In the genomic region with DNA sequence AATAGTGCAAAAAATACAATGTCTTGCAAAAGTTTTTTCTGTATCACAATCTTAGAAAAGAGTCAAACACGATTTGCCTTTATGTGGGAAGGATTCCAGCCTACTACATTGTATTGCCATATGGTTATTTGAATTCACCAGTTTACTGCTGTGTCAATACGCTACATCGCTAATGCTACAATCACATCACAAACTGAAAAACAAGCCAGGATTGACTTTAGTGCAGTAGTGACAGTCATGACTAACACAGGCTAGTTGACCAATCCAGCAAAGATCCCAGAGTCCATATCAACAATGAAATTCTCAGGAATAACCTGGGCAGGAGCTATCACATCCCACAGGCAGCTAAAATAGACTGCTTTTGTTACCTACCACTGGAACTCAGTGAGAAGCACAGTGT, we compare ENCODE assay signal across 25 cellular contexts.
"Had no signal": no experiment of that assay in that cellular context is flagged by ENCODE, and none has a peak within 500 bp of the region (broad histone marks: within the 10 kb centered on the region; RNA-seq: fewer than 3 reads in every experiment).

No MANE protein-coding gene starts in this region.

- H3K4me3 Mint-ChIP-seq: IgD-negative memory B cell, T-cell had no signal

- H3K27me3 ChIP-seq: SJSA1 had no signal

- ATAC-seq: K562, Panc1, PC-3, T-cell had no signal

- H3K4me3 ChIP-seq: K562, SJSA1, SK-N-MC had no signal

- H3K36me3 Mint-ChIP-seq: IgD-negative memory B cell, T-cell had no signal

- FAIRE-seq: K562 had no signal

- H3K36me3 ChIP-seq: SJSA1 had no signal

- H3K4me1 ChIP-seq: SJSA1 had no signal

- H3K4me1 Mint-ChIP-seq: T-cell had no signal

- H3K9me3 ChIP-seq: SJSA1 had no signal

- H3K27ac Mint-ChIP-seq: T-cell had no signal

- DNase-seq: Kasumi-1; NCI-H1048; NCI-H1105; NCI-H1417; NCI-H1436 treated with DMSO at 0.1 percent for 48 hours; NCI-H1694; NCI-H187 treated with DMSO at 0.1 percent for 48 hours; NCI-H2029 treated with DMSO at 0.1 percent for 48 hours; NCI-H2171 treated with DMSO at 0.1 percent for 48 hours; NCI-H345; NCI-H446 treated with DMSO at 0.1 percent for 48 hours; NCI-H510A treated with DMSO at 0.1 percent for 48 hours; NCI-H526 treated with DMSO at 0.1 percent for 48 hours; NCI-H774; NK-92 treated with Interleukin-12 subunit alpha and Interleukin-12 subunit beta, amount 100 ng/mL, for 24 hours; PC-3; Right ventricle myocardium superior; SIG-M5; SW 1271; T-cell had no signal
